8 cellular contexts compared by ENCODE assay signal in the genomic region with DNA sequence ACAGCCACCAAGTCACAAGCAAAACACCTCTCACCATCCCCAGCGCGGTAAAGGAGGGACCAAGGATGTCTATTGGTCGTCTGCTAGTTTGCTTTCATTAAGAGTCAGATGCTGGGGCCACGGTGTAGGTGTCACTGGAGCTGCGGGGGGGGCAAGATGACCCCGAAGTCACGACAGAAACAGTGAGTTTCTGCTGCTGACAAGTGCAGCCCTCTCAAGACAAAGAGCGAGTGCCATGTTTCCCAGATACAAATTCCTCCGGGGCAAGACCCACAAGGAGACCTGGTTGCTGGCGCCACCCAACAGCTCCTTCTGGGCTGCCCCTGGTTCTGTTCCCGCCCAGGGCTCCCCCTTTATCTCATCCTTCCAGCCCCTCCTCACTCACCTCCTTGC. TPM values are rescaled to one million over a fixed set of nuclear protein-coding genes. Genes with fewer than 3 reads are reported as not detected.
DNase-seq lines count a peak whose midpoint lies in the region; ATAC-seq and TF ChIP-seq lines count a peak whose summit lies in the region.

No MANE protein-coding gene starts in this region.

- H3K4me3 ChIP-seq in CD8-positive, alpha-beta T cell (ENCODE audit: low read depth, low read length), result peak overlapping the region; percentile 84
- H3K4me3 ChIP-seq in heart left ventricle (peak overlapping the region; percentile 69 to 100 (median 90)), rectal smooth muscle tissue (ENCODE audit: low read length) (peak overlapping the region; percentile 87)

- TF ChIP-seq CTCF in CD8-positive, alpha-beta T cell (IDR thresholded peaks at IDR 0.05), result no peak
- TF ChIP-seq CTCF in heart left ventricle (IDR thresholded peaks at IDR 0.05), result no peak

- H3K4me1 ChIP-seq in CD8-positive, alpha-beta T cell (ENCODE audit: insufficient read depth, low read length), result peaks cover 14% of the 10 kb centered on the region
- H3K4me1 ChIP-seq in heart left ventricle (peaks cover 0 to 30% (median 19%) of the 10 kb centered on the region in 12 donors), rectal smooth muscle tissue (ENCODE audit: control insufficient read depth, insufficient read depth, low read length) (peaks cover 6% of the 10 kb centered on the region)

- peak overlapping the region; percentile 89 for H3K27ac Mint-ChIP-seq in CD8-positive, alpha-beta T cell

- no peaks in the 10 kb centered on the region for H3K9me3 ChIP-seq in CD8-positive, alpha-beta T cell (ENCODE audit: low read length)
- no peaks in the 10 kb centered on the region for H3K9me3 ChIP-seq in heart left ventricle

- peaks cover 34% of the 10 kb centered on the region for H3K36me3 Mint-ChIP-seq in CD8-positive, alpha-beta T cell

- peak overlapping the region; percentile 25 for H3K9ac ChIP-seq in rectal smooth muscle tissue (ENCODE audit: low read length)

- no peaks in the 10 kb centered on the region for H3K9me3 Mint-ChIP-seq in CD8-positive, alpha-beta T cell

- ATAC-seq in CD8-positive, alpha-beta T cell, result peak; percentile 16
- ATAC-seq in GM21737 (IDR thresholded peaks at IDR 0.05; ENCODE audit: unreplicated experiment), result peak; percentile 12
- peak in 3 of 4 donors; percentile 31 to 44 (median 43) for ATAC-seq in heart left ventricle
- no peak for ATAC-seq in GM18873 (IDR thresholded peaks at IDR 0.05; ENCODE audit: low FRiP score, unreplicated experiment)
- ATAC-seq in GM21526 (IDR thresholded peaks at IDR 0.05; ENCODE audit: low FRiP score, unreplicated experiment), result no peak

- CTCF ChIA-PET in CD8-positive, alpha-beta T cell (lab: Charles Lee), result interaction anchor here (0.6 to 7.0 kb wide), 15 partner anchors 13 to 846 kb away, joined by 3 to 95 read pairs (median 5); a partner anchor contains a TSS

- no peaks in the 10 kb centered on the region for H3K27me3 ChIP-seq in CD8-positive, alpha-beta T cell (ENCODE audit: insufficient read depth, low read length)
- no peaks in the 10 kb centered on the region for H3K27me3 ChIP-seq in heart left ventricle
- H3K27me3 ChIP-seq in rectal smooth muscle tissue (ENCODE audit: control insufficient read depth, insufficient read depth, low read length), result no peaks in the 10 kb centered on the region

- intact Hi-C loops in CD8-positive, alpha-beta T cell (cut with DNase I, micrococcal nuclease), result loop anchor here (1.0 to 10.0 kb wide), 7 partner anchors 80 to 798 kb away; a partner anchor contains a TSS
- intact Hi-C loops in heart left ventricle (cut with DNase I), result loop anchor here in 7 of 10 donors (5.0 to 10.0 kb wide), 2 partner anchors 108 to 111 kb away; no protein-coding TSS in a partner anchor

- peak in 4 of 7 experiments; percentile 2 to 44 (median 26) for DNase-seq in CD8-positive, alpha-beta T cell
- DNase-seq in NCI-H1105 (lab: John Stamatoyannopoulos, UW), result peak; percentile 66
- DNase-seq in activated T-helper 9 cell treated with anti-CD3 and anti-CD28 coated beads, Interleukin-2, amount 50 U/mL, for 16 hours (ENCODE audit: low read depth), result peak; percentile 17
- DNase-seq in heart left ventricle, result no peak

- peak overlapping the region; percentile 77 for H3K27ac ChIP-seq in CD8-positive, alpha-beta T cell (ENCODE audit: low read depth, low read length)
- H3K27ac ChIP-seq in heart left ventricle, result peak overlapping the region; percentile 48 to 96 (median 92)
- peak overlapping the region; percentile 78 for H3K27ac ChIP-seq in rectal smooth muscle tissue (ENCODE audit: low read depth, low read length)

- WGBS in heart left ventricle, 4 donors, result 0 to 1% (median 0%) methylated on average over 4 to 11 of the region's 11 CpGs

- POLR2A ChIA-PET in CD8-positive, alpha-beta T cell (lab: Charles Lee), result interaction anchor here (1.1 to 3.1 kb wide), 11 partner anchors 45 to 298 kb away, joined by 3 to 27 read pairs (median 6); a partner anchor contains a TSS

- peaks cover 33% of the 10 kb centered on the region for H3K4me1 Mint-ChIP-seq in CD8-positive, alpha-beta T cell (ENCODE audit: low read depth)

- H3K27me3 Mint-ChIP-seq in CD8-positive, alpha-beta T cell (ENCODE audit: low read depth), result peaks cover 2% of the 10 kb centered on the region

- H3K36me3 ChIP-seq in CD8-positive, alpha-beta T cell (ENCODE audit: insufficient read depth, low read length), result no peaks in the 10 kb centered on the region
- H3K36me3 ChIP-seq in heart left ventricle (peaks cover 0 to 41% (median 30%) of the 10 kb centered on the region in 9 donors), rectal smooth muscle tissue (ENCODE audit: control insufficient read depth, insufficient read depth, low read length) (peaks cover 7% of the 10 kb centered on the region)

- TF ChIP-seq POLR2A in heart left ventricle (IDR thresholded peaks at IDR 0.05), result no peak

- peak overlapping the region; percentile 93 for H3K4me3 Mint-ChIP-seq in CD8-positive, alpha-beta T cell

RNA-seq across cellular contexts. Expression of a gene that starts 0.7 kb away (rescaled TPM):
- 10 to 100 TPM; 28.4 to 35.3 TPM for total RNA-seq in CD8-positive, alpha-beta T cell
- 10 to 100 TPM; 10.6 to 26.4 (median 21.6) TPM for total RNA-seq in heart left ventricle
- 10 to 100 TPM; 10.4 to 20.2 TPM for polyA plus RNA-seq in heart left ventricle

RNA-seq across cellular contexts. Expression of a gene that starts 44.4 kb away (rescaled TPM):
- total RNA-seq in CD8-positive, alpha-beta T cell, result 10 to 100 TPM; 23.0 to 25.7 TPM
- 10 to 100 TPM in 8 of 9 donors, 1 to 10 TPM in 1; 7.1 to 17.1 (median 15.3) TPM for total RNA-seq in heart left ventricle
- polyA plus RNA-seq in heart left ventricle, result 10 to 100 TPM; 15.3 to 32.9 TPM

RNA-seq across cellular contexts. Expression of a gene that starts 47.5 kb away (rescaled TPM):
- total RNA-seq in CD8-positive, alpha-beta T cell, result 1 to 10 TPM; 5.3 to 5.9 TPM
- 1 to 10 TPM; 2.0 to 6.8 (median 4.3) TPM for total RNA-seq in heart left ventricle
- 1 to 10 TPM; 2.0 to 4.2 TPM for polyA plus RNA-seq in heart left ventricle

Comparison
In these comparisons a context has a peak if more than half of its experiments do, and no peak if none do; other contexts are left out.
1. ATAC-seq: peak in CD8-positive, alpha-beta T cell (single experiment), GM21737 (single experiment) and heart left ventricle (3 of 4); none in GM18873 (single experiment) and GM21526 (single experiment).
2. DNase-seq: peak in CD8-positive, alpha-beta T cell (4 of 7), NCI-H1105 (single experiment) and activated T-helper 9 cell treated with anti-CD3 and anti-CD28 coated beads, Interleukin-2, amount 50 U/mL, for 16 hours (single experiment); none in heart left ventricle (0 of 5).
3. Peak in every context shown above with its lines, with median percentiles within 50 percentile points of each other: H3K27ac ChIP-seq and H3K4me3 ChIP-seq.